8 cellular contexts compared by ENCODE assay signal in the genomic region with DNA sequence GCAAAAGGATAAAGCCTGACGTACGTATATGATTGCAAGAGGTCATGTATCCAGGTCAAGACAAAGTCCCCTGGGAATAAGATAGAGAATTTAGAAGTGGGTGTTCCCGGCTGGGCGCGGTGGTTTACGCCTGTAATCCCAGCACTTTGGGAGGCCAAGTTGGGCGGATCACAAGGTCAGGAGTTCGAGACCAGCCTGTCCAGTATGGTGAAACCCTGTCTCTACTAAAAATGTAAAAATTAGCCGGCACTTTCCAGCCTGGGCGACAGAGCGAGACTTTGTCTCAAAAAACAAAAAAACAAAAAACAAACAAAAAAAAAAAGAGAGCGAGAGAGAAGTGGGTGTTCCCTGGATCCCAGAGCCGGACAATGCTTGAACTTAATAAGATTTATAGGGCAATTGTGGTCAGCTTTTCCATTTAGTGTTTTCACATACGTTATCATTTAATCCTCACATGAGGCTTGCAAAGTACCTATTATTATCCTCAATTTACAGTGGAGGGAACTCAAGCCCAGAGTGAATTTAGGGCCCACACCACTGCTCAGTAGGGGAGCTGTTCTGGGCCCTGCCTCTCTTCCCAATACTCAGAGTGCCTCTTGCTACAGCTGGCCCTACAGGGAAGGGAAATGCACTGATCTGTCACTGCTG. TPM values are rescaled to one million over a fixed set of nuclear protein-coding genes. Genes with fewer than 3 reads are reported as not detected.
A peak's percentile ranks its signal among the peaks of the same experiment; 100 is the strongest.
DNase-seq lines count a peak whose midpoint lies in the region; ATAC-seq and TF ChIP-seq lines count a peak whose summit lies in the region.
"Had no signal": no experiment of that assay in that cellular context is flagged by ENCODE, and none has a peak within 500 bp of the region (broad histone marks: within the 10 kb centered on the region; RNA-seq: fewer than 3 reads in every experiment).

No MANE protein-coding gene starts in this region.

- H2AK5ac ChIP-seq in mesenchymal stem cell (ENCODE audit: low read length, severe bottlenecking), result no peak overlapping the region

- peaks cover 10 to 41% (median 15%) of the 10 kb centered on the region in 4 donors for H3K4me1 Mint-ChIP-seq in CD4-positive, alpha-beta memory T cell
- peaks cover 19% of the 10 kb centered on the region for H3K4me1 Mint-ChIP-seq in activated B cell treated with CpG ODN at 0.5 μM for 24 hours

- H3K27ac ChIP-seq in CD4-positive, alpha-beta memory T cell (ENCODE audit: low read depth, low read length), result no peak overlapping the region
- no peak overlapping the region for H3K27ac ChIP-seq in mesenchymal stem cell (ENCODE audit: low read length, poor library complexity, severe bottlenecking)

- no peak overlapping the region for H3K14ac ChIP-seq in mesenchymal stem cell (ENCODE audit: low read length in 2 of 2)

- no peak overlapping the region for H3K4me3 ChIP-seq in CD4-positive, alpha-beta memory T cell (ENCODE audit: low read length in 2 of 2)
- peak overlapping the region in 1 of 2 experiments; percentile 86 for H3K4me3 ChIP-seq in mesenchymal stem cell (ENCODE audit: insufficient read depth in 1 of 2, low read depth in 1 of 2, low read length in 2 of 2)

- no peak overlapping the region for H4K8ac ChIP-seq in mesenchymal stem cell (ENCODE audit: low read length)

- no peak for TF ChIP-seq CTCF in activated B cell treated with CpG ODN at 0.5 μM for 24 hours (IDR thresholded peaks at IDR 0.05)

- no peaks in the 10 kb centered on the region for H3K36me3 ChIP-seq in CD4-positive, alpha-beta memory T cell (ENCODE audit: insufficient read depth, low read length)
- H3K36me3 ChIP-seq in mesenchymal stem cell (ENCODE audit: control insufficient read depth in 1 of 2, insufficient read depth in 2 of 2, low read depth in 1 of 2, low read length in 2 of 2), result no peaks in the 10 kb centered on the region

- no peak overlapping the region for H2BK12ac ChIP-seq in mesenchymal stem cell (ENCODE audit: low read length in 2 of 2)

- H3K27ac Mint-ChIP-seq in CD4-positive, alpha-beta memory T cell, result peak overlapping the region in 3 of 7 donors; percentile 29 to 48 (median 47)
- H3K27ac Mint-ChIP-seq in activated B cell treated with CpG ODN at 0.5 μM for 24 hours, result no peak overlapping the region

- H3K23ac ChIP-seq in mesenchymal stem cell (ENCODE audit: low read length in 2 of 2), result no peak overlapping the region

- no peak overlapping the region for H2BK5ac ChIP-seq in mesenchymal stem cell (ENCODE audit: low read depth, low read length, poor library complexity, severe bottlenecking)

- no peak for DNase-seq in CD4-positive, alpha-beta memory T cell
- DNase-seq in activated B cell treated with CpG ODN at 0.5 μM for 24 hours (no peak), mesenchymal stem cell (no peak), glomerular visceral epithelial cell (ENCODE audit: extremely low spot score) (no peak), globus pallidus (ENCODE audit: low spot score) (no peak)
- DNase-seq: Karpas-422; stimulated activated CD4-positive, alpha-beta T cell treated with anti-CD3 and anti-CD28 coated beads, Interleukin-4, amount 100 ng/mL, for 4 hours had no signal

- peak overlapping the region; percentile 100 for H3K4me2 ChIP-seq in mesenchymal stem cell (ENCODE audit: low read length, poor library complexity, severe bottlenecking)

- POLR2A ChIA-PET in CD4-positive, alpha-beta memory T cell (lab: Charles Lee; ENCODE audit: partially characterized antibody), result interaction anchor here (1.0 to 3.9 kb wide), 4 partner anchors 19 to 78 kb away, joined by 3 to 81 read pairs (median 33); a partner anchor contains a TSS
- POLR2A ChIA-PET in activated B cell treated with CpG ODN at 0.5 μM for 24 hours (lab: Charles Lee), result interaction anchor here (0.6 to 2.4 kb wide), 4 partner anchors 19 to 101 kb away, joined by 6 to 20 read pairs (median 8); a partner anchor contains a TSS

- no peak overlapping the region for H2AFZ ChIP-seq in mesenchymal stem cell (ENCODE audit: low read depth, low read length)

- H3K27me3 ChIP-seq in CD4-positive, alpha-beta memory T cell (ENCODE audit: insufficient read depth, low read length), result peaks cover 25% of the 10 kb centered on the region
- H3K27me3 ChIP-seq in mesenchymal stem cell (ENCODE audit: control insufficient read depth in 1 of 2, insufficient read depth in 1 of 2, low read length in 2 of 2), result peaks cover 3 to 23% of the 10 kb centered on the region in 2 experiments

- H3K18ac ChIP-seq in mesenchymal stem cell (ENCODE audit: low read depth in 1 of 2, low read length in 2 of 2), result no peak overlapping the region

- peaks cover 30 to 33% of the 10 kb centered on the region in 2 donors for H3K27me3 Mint-ChIP-seq in CD4-positive, alpha-beta memory T cell
- peaks cover 29% of the 10 kb centered on the region for H3K27me3 Mint-ChIP-seq in activated B cell treated with CpG ODN at 0.5 μM for 24 hours

- peak overlapping the region; percentile 86 for H3K9ac ChIP-seq in mesenchymal stem cell (ENCODE audit: low read length)

- 86% methylated on average over 11 of the region's 14 CpGs for WGBS in mesenchymal stem cell

- peaks cover 0 to 2% (median 0%) of the 10 kb centered on the region in 8 donors for H3K9me3 Mint-ChIP-seq in CD4-positive, alpha-beta memory T cell
- no peaks in the 10 kb centered on the region for H3K9me3 Mint-ChIP-seq in activated B cell treated with CpG ODN at 0.5 μM for 24 hours

- peak overlapping the region in 7 of 8 donors; percentile 33 to 73 (median 61) for H3K4me3 Mint-ChIP-seq in CD4-positive, alpha-beta memory T cell
- H3K4me3 Mint-ChIP-seq in activated B cell treated with CpG ODN at 0.5 μM for 24 hours, result peak overlapping the region; percentile 20

- no peak overlapping the region for H2BK120ac ChIP-seq in mesenchymal stem cell (ENCODE audit: low read depth, low read length)

- H3K79me1 ChIP-seq in mesenchymal stem cell (replicated peaks; ENCODE audit: low read length, poor library complexity, severe bottlenecking), result peaks cover 7% of the 10 kb centered on the region

- CTCF ChIA-PET in CD4-positive, alpha-beta memory T cell (lab: Charles Lee; ENCODE audit: partially characterized antibody), result interaction anchor here (1.0 to 3.7 kb wide), 10 partner anchors 8 to 113 kb away, joined by 3 to 59 read pairs (median 18); a partner anchor contains a TSS
- CTCF ChIA-PET in activated B cell treated with CpG ODN at 0.5 μM for 24 hours (lab: Charles Lee), result interaction anchor here (0.6 to 1.7 kb wide), 2 partner anchors 32 to 111 kb away, joined by 3 to 4 read pairs; no protein-coding TSS in a partner anchor

- peaks cover 0 to 2% of the 10 kb centered on the region in 2 donors for H3K36me3 Mint-ChIP-seq in CD4-positive, alpha-beta memory T cell
- no peaks in the 10 kb centered on the region for H3K36me3 Mint-ChIP-seq in activated B cell treated with CpG ODN at 0.5 μM for 24 hours (ENCODE audit: low read depth)

- ATAC-seq in activated B cell treated with CpG ODN at 0.5 μM for 24 hours (ENCODE audit: low read depth), result no peak
- no peak for ATAC-seq in HG02763 (IDR thresholded peaks at IDR 0.05; ENCODE audit: unreplicated experiment)

- peaks cover 26% of the 10 kb centered on the region for H3K4me1 ChIP-seq in CD4-positive, alpha-beta memory T cell (ENCODE audit: insufficient read depth, low read length)
- H3K4me1 ChIP-seq in mesenchymal stem cell (ENCODE audit: control insufficient read depth, insufficient read depth, low read depth, low read length), result peaks cover 15% of the 10 kb centered on the region

- no peak overlapping the region for H4K91ac ChIP-seq in mesenchymal stem cell (ENCODE audit: low read length)

- H2BK15ac ChIP-seq in mesenchymal stem cell (ENCODE audit: low read depth, poor library complexity, severe bottlenecking), result no peak overlapping the region

- intact Hi-C loops in CD4-positive, alpha-beta memory T cell (cut with micrococcal nuclease), result no loop called here
- intact Hi-C loops in activated B cell treated with CpG ODN at 0.5 μM for 24 hours (cut with micrococcal nuclease), result no loop called here

- no peaks in the 10 kb centered on the region for H3K9me3 ChIP-seq in CD4-positive, alpha-beta memory T cell (ENCODE audit: control insufficient read depth in 1 of 2, low read length in 2 of 2)
- H3K9me3 ChIP-seq in mesenchymal stem cell (ENCODE audit: control insufficient read depth, low read length), result no peaks in the 10 kb centered on the region

- H3K4ac ChIP-seq in mesenchymal stem cell (ENCODE audit: low read depth in 1 of 2, low read length in 2 of 2), result no peak overlapping the region

RNA-seq across cellular contexts. Expression of a gene that starts 0.5 kb away (rescaled TPM):
- total RNA-seq in CD4-positive, alpha-beta memory T cell, result not detected
- not detected for polyA plus RNA-seq in CD4-positive, alpha-beta memory T cell
- not detected in 2 replicates for total RNA-seq in activated B cell treated with CpG ODN at 0.5 μM for 24 hours
- not detected for polyA plus RNA-seq in mesenchymal stem cell (2013, experiment 1 of 2)
- polyA plus RNA-seq in mesenchymal stem cell (2013, experiment 2 of 2), result not detected

RNA-seq across cellular contexts. Expression of a gene that starts 2.1 kb away (rescaled TPM):
- total RNA-seq in CD4-positive, alpha-beta memory T cell, result under 1 TPM in 1 of 2 experiments, not detected in 1; 0.50 TPM
- polyA plus RNA-seq in CD4-positive, alpha-beta memory T cell, result not detected
- total RNA-seq in activated B cell treated with CpG ODN at 0.5 μM for 24 hours, result not detected in 2 replicates
- 0.23 TPM for polyA plus RNA-seq in mesenchymal stem cell (2013, experiment 1 of 2)
- 0.16 TPM for polyA plus RNA-seq in mesenchymal stem cell (2013, experiment 2 of 2)

RNA-seq across cellular contexts. Expression of a gene that starts 7.7 kb away (rescaled TPM):
- total RNA-seq in CD4-positive, alpha-beta memory T cell, result 10 to 100 TPM; 44.4 to 46.4 TPM
- 100 to 1,000 TPM; 235 to 462 TPM for polyA plus RNA-seq in CD4-positive, alpha-beta memory T cell
- 110 and 123 TPM in 2 replicates for total RNA-seq in activated B cell treated with CpG ODN at 0.5 μM for 24 hours
- polyA plus RNA-seq in mesenchymal stem cell (2013, experiment 1 of 2), result 216 TPM
- 223 TPM for polyA plus RNA-seq in mesenchymal stem cell (2013, experiment 2 of 2)

RNA-seq across cellular contexts. Expression of a gene that starts 16.6 kb away (rescaled TPM):
- not detected for total RNA-seq in CD4-positive, alpha-beta memory T cell
- not detected for polyA plus RNA-seq in CD4-positive, alpha-beta memory T cell
- not detected in 2 replicates for total RNA-seq in activated B cell treated with CpG ODN at 0.5 μM for 24 hours
- not detected for polyA plus RNA-seq in mesenchymal stem cell (2013, experiment 1 of 2)
- polyA plus RNA-seq in mesenchymal stem cell (2013, experiment 2 of 2), result not detected
